Comparison of ENCODE assay signal across 8 cellular contexts in genomic region chr14:52553671-52554575, GRCh38. TPM values are rescaled to one million over a fixed set of nuclear protein-coding genes. Genes with fewer than 3 reads are reported as not detected.
DNase-seq lines count a peak whose midpoint lies in the region; ATAC-seq, FAIRE-seq and TF ChIP-seq lines count a peak whose summit lies in the region.

No MANE protein-coding gene starts in this region.

- H3K9ac ChIP-seq in keratinocyte (ENCODE audit: control insufficient read depth, extremely low read depth, insufficient read depth, low read length) = peak overlapping the region; percentile 38

- no peaks in the 10 kb centered on the region for H3K79me2 ChIP-seq in keratinocyte (ENCODE audit: control insufficient read depth, insufficient read depth, low read length)

- no peak overlapping the region for H3K27ac ChIP-seq in keratinocyte (ENCODE audit: control insufficient read depth, insufficient read depth, low read length)

- no peak for TF ChIP-seq CTCF in keratinocyte (optimal IDR thresholded peaks at IDR 0.05 in 1 of 3, IDR thresholded peaks at IDR 0.05 in 1 of 3, conservative IDR thresholded peaks at IDR 0.05 in 1 of 3; ENCODE audit: extremely low read depth in 1 of 3, insufficient read depth in 2 of 3, low read length in 3 of 3)

- H3K27me3 ChIP-seq in keratinocyte (ENCODE audit: control insufficient read depth, extremely low read depth, insufficient read depth, low read length) = no peaks in the 10 kb centered on the region

- FAIRE-seq in keratinocyte (lab: Jason Lieb, UNC) = peak; percentile 83

- peak overlapping the region; percentile 91 for H2AFZ ChIP-seq in keratinocyte (ENCODE audit: control insufficient read depth, low read length)

- H4K20me1 ChIP-seq in keratinocyte (ENCODE audit: control insufficient read depth, extremely low read depth, insufficient read depth, low read length) = no peaks in the 10 kb centered on the region

- dilution Hi-C loops in keratinocyte (cut with MboI; ENCODE audit: extremely low pct_ligation_motif_present, low sequenced_read_pairs) = no loop called here

- no peaks in the 10 kb centered on the region for H3K9me1 ChIP-seq in keratinocyte (ENCODE audit: control insufficient read depth, extremely low read depth, insufficient read depth, low read length)

- ATAC-seq in activated CD4-positive, CD25-positive, alpha-beta regulatory T cell treated with anti-CD3 and anti-CD28 coated beads, Interleukin-2, amount 50 U/mL, for 24 hours = no peak
- ATAC-seq in HG03457 (IDR thresholded peaks at IDR 0.05; ENCODE audit: unreplicated experiment) = no peak

- H3K36me3 ChIP-seq in keratinocyte (ENCODE audit: control insufficient read depth in 2 of 2, extremely low read depth in 1 of 2, insufficient read depth in 2 of 2, low read length in 2 of 2) = no peaks in the 10 kb centered on the region

- no peaks in the 10 kb centered on the region for H3K9me3 ChIP-seq in keratinocyte (ENCODE audit: control insufficient read depth, low read depth, low read length)

- peaks cover 12% of the 10 kb centered on the region for H3K4me1 ChIP-seq in keratinocyte (ENCODE audit: control insufficient read depth, extremely low read depth, insufficient read depth, low read length)

- peak; percentile 19 to 74 (median 54) for DNase-seq in activated CD4-positive, CD25-positive, alpha-beta regulatory T cell (lab: John Stamatoyannopoulos, UW)
- DNase-seq in NCI-H226 (peak; percentile 71), cerebellum (ENCODE audit: low spot score) (peak; percentile 90), keratinocyte (ENCODE audit: low read depth, low spot score) (peak; percentile 13), smooth muscle cell of the brain vasculature (ENCODE audit: low read depth, low spot score) (peak; percentile 62)
- peak; percentile 81 to 83 for DNase-seq in activated CD4-positive, alpha-beta T cell treated with anti-CD3 and anti-CD28 coated beads for 4 hours

- H3K4me2 ChIP-seq in keratinocyte (ENCODE audit: control insufficient read depth, extremely low read depth, insufficient read depth, low read depth, low read length) = peak overlapping the region; percentile 83

- H3K4me3 ChIP-seq in keratinocyte (ENCODE audit: control insufficient read depth in 2 of 3, extremely low read depth in 1 of 3, insufficient read depth in 2 of 3, low read depth in 1 of 3, low read length in 3 of 3) = peak overlapping the region; percentile 63 to 78 (median 65)

RNA-seq across cellular contexts. Expression of gene GPR137C, which starts 1.3 kb away (rescaled TPM):
- total RNA-seq in cerebellum = 41.9 TPM
- 0.03 to 0.11 TPM (median 0.05 TPM) in 3 replicates for polyA plus RNA-seq in keratinocyte
- polyA plus RNA-seq in keratinocyte (2011; ENCODE audit: low read depth) = not detected
- polyA plus RNA-seq in keratinocyte (2011; cell fraction: cytosol; rRNA removed) = not detected in 2 replicates
- 0.08 TPM in 1 of 2 replicates, not detected in the other for polyA plus RNA-seq in keratinocyte (2011; cell fraction: nucleus; rRNA removed)
- 0.06 TPM in 1 of 2 replicates, not detected in the other for polyA plus RNA-seq in keratinocyte (2012; ENCODE audit: low replicate concordance)
- 0.10 TPM in 1 of 3 replicates, not detected in the others for polyA minus RNA-seq in keratinocyte
- polyA minus RNA-seq in keratinocyte (2011; cell fraction: cytosol; rRNA and poly(A)+ RNA removed) = not detected
- polyA minus RNA-seq in keratinocyte (2011; cell fraction: nucleus; rRNA and poly(A)+ RNA removed) = not detected in 2 replicates

RNA-seq across cellular contexts. Expression of gene TXNDC16, which starts 1.6 kb away (rescaled TPM):
- 44.9 TPM for total RNA-seq in cerebellum
- polyA plus RNA-seq in keratinocyte = 1.2 to 1.9 TPM (median 1.2 TPM) in 3 replicates
- 2.3 TPM for polyA plus RNA-seq in keratinocyte (2011; ENCODE audit: low read depth)
- 0.35 and 0.72 TPM in 2 replicates for polyA plus RNA-seq in keratinocyte (2011; cell fraction: cytosol; rRNA removed)
- polyA plus RNA-seq in keratinocyte (2011; cell fraction: nucleus; rRNA removed) = 1.1 and 1.7 TPM in 2 replicates
- polyA plus RNA-seq in keratinocyte (2012; ENCODE audit: low replicate concordance) = 0.78 and 1.3 TPM in 2 replicates
- polyA minus RNA-seq in keratinocyte = 0.66 to 1.2 TPM in 2 of 3 replicates, not detected in the other
- polyA minus RNA-seq in keratinocyte (2011; cell fraction: cytosol; rRNA and poly(A)+ RNA removed) = 7.1 TPM
- polyA minus RNA-seq in keratinocyte (2011; cell fraction: nucleus; rRNA and poly(A)+ RNA removed) = 1.3 and 3.1 TPM in 2 replicates

Comparison
In these comparisons a context has a peak if more than half of its experiments do, and no peak if none do; other contexts are left out.
1. DNase-seq: peak in every context shown above with its lines; median percentile 90 in cerebellum; 82 in activated CD4-positive, alpha-beta T cell treated with anti-CD3 and anti-CD28 coated beads for 4 hours; 71 in NCI-H226; 62 in smooth muscle cell of the brain vasculature; 54 in activated CD4-positive, CD25-positive, alpha-beta regulatory T cell; 13 in keratinocyte.